8 cellular contexts compared by ENCODE assay signal in genomic region chr2:233075966-233076339, GRCh38. TPM values are rescaled to one million over a fixed set of nuclear protein-coding genes. Genes with fewer than 3 reads are reported as not detected.
DNase-seq lines count a peak whose midpoint lies in the region; ATAC-seq and TF ChIP-seq lines count a peak whose summit lies in the region.

No MANE protein-coding gene starts in this region.

- no peak overlapping the region for H2BK5ac ChIP-seq in mesenchymal stem cell (ENCODE audit: low read depth, low read length, poor library complexity, severe bottlenecking)

- H2BK15ac ChIP-seq in mesenchymal stem cell (ENCODE audit: low read depth, poor library complexity, severe bottlenecking) = no peak overlapping the region

- TF ChIP-seq CTCF in OCI-LY3 (IDR thresholded peaks at IDR 0.05; ENCODE audit: low read depth, low read length) = no peak

- no peak overlapping the region for H3K23ac ChIP-seq in mesenchymal stem cell (ENCODE audit: low read length in 2 of 2)

- H3K36me3 Mint-ChIP-seq in immature natural killer cell = peaks cover 23 to 28% (median 26%) of the 10 kb centered on the region in 3 donors

- no peak overlapping the region for H3K18ac ChIP-seq in mesenchymal stem cell (ENCODE audit: low read depth in 1 of 2, low read length in 2 of 2)

- H3K27ac ChIP-seq in OCI-LY3 (ENCODE audit: low read length) (peak overlapping the region; percentile 98), mesenchymal stem cell (ENCODE audit: low read length, poor library complexity, severe bottlenecking) (no peak overlapping the region), GM23248 (no peak overlapping the region)

- H2BK120ac ChIP-seq in mesenchymal stem cell (ENCODE audit: low read depth, low read length) = no peak overlapping the region

- H3K9ac ChIP-seq in OCI-LY3 (ENCODE audit: low read length) (peak overlapping the region; percentile 71), mesenchymal stem cell (ENCODE audit: low read length) (no peak overlapping the region), GM23248 (no peak overlapping the region)

- no peaks in the 10 kb centered on the region for H3K9me2 ChIP-seq in GM23248 (ENCODE audit: insufficient read depth)

- no peaks in the 10 kb centered on the region for H3K9me3 ChIP-seq in OCI-LY3 (ENCODE audit: insufficient read depth, low read length)
- peaks cover 8% of the 10 kb centered on the region for H3K9me3 ChIP-seq in mesenchymal stem cell (ENCODE audit: control insufficient read depth, low read length)
- no peaks in the 10 kb centered on the region for H3K9me3 ChIP-seq in GM23248 (ENCODE audit: low read depth)

- no peak overlapping the region for H4K91ac ChIP-seq in mesenchymal stem cell (ENCODE audit: low read length)

- peak overlapping the region; percentile 89 for H3K4me2 ChIP-seq in OCI-LY3 (ENCODE audit: low read length)
- H3K4me2 ChIP-seq in mesenchymal stem cell (ENCODE audit: low read length, poor library complexity, severe bottlenecking) = no peak overlapping the region
- no peak overlapping the region for H3K4me2 ChIP-seq in GM23248 (ENCODE audit: unreplicated experiment)

- H3K79me2 ChIP-seq in OCI-LY3 (ENCODE audit: low read length) = peaks cover 95% of the 10 kb centered on the region
- H3K79me2 ChIP-seq in GM23248 (ENCODE audit: insufficient read depth) = no peaks in the 10 kb centered on the region

- H3K9me3 Mint-ChIP-seq in immature natural killer cell = no peaks in the 10 kb centered on the region

- in situ Hi-C loops in GM23248 (cut with MboI) = no loop called here

- H3K14ac ChIP-seq in mesenchymal stem cell (ENCODE audit: low read length in 2 of 2) = no peak overlapping the region

- H3K36me3 ChIP-seq in OCI-LY3 (replicated peaks; ENCODE audit: low read depth, low read length) (peaks cover 46% of the 10 kb centered on the region), mesenchymal stem cell (ENCODE audit: control insufficient read depth in 1 of 2, insufficient read depth in 2 of 2, low read depth in 1 of 2, low read length in 2 of 2) (no peaks in the 10 kb centered on the region), GM23248 (ENCODE audit: low read depth) (no peaks in the 10 kb centered on the region)

- peaks cover 5 to 20% (median 18%) of the 10 kb centered on the region in 3 donors for H3K27me3 Mint-ChIP-seq in immature natural killer cell (ENCODE audit: low read depth in 3 of 3)

- DNase-seq in activated gamma-delta T cell treated with Interleukin-2 at 50 U/mL for 16 hours = peak; percentile 32
- no peak for DNase-seq in activated gamma-delta T cell (lab: John Stamatoyannopoulos, UW)
- peak; percentile 54 to 59 (median 58) for DNase-seq in immature natural killer cell
- no peak for DNase-seq in stimulated activated CD4-positive, alpha-beta T cell treated with anti-CD3 and anti-CD28 coated beads, Interleukin-15, amount 100 ng/mL, for 24 hours
- no peak for DNase-seq in mesenchymal stem cell
- DNase-seq in GM23248 = no peak

- no peak overlapping the region for H3K4me3 Mint-ChIP-seq in immature natural killer cell

- H3K27me3 ChIP-seq in OCI-LY3 (ENCODE audit: low read depth, low read length) = no peaks in the 10 kb centered on the region
- peaks cover 25 to 55% of the 10 kb centered on the region in 2 experiments for H3K27me3 ChIP-seq in mesenchymal stem cell (ENCODE audit: control insufficient read depth in 1 of 2, insufficient read depth in 1 of 2, low read length in 2 of 2)
- H3K27me3 ChIP-seq in GM23248 (replicated peaks; ENCODE audit: insufficient read depth) = peaks cover 48% of the 10 kb centered on the region

- H4K20me1 ChIP-seq in OCI-LY3 (ENCODE audit: insufficient read depth, low read length) (peaks cover 5% of the 10 kb centered on the region; the same call in 1 of the 2 replicates), GM23248 (ENCODE audit: insufficient read depth) (no peaks in the 10 kb centered on the region)

- H3F3A ChIP-seq in GM23248 (ENCODE audit: insufficient read depth) = no peaks in the 10 kb centered on the region

- H3K79me1 ChIP-seq in mesenchymal stem cell (replicated peaks; ENCODE audit: low read length, poor library complexity, severe bottlenecking) = no peaks in the 10 kb centered on the region

- H3K4me1 Mint-ChIP-seq in immature natural killer cell = peaks cover 0 to 47% of the 10 kb centered on the region in 2 donors

- peak overlapping the region; percentile 61 for H3K4me3 ChIP-seq in OCI-LY3 (ENCODE audit: low read length)
- no peak overlapping the region for H3K4me3 ChIP-seq in mesenchymal stem cell (ENCODE audit: insufficient read depth in 1 of 2, low read depth in 1 of 2, low read length in 2 of 2)
- H3K4me3 ChIP-seq in GM23248 = no peak overlapping the region

- H3K4me1 ChIP-seq in OCI-LY3 (ENCODE audit: low read length) (peaks cover 77% of the 10 kb centered on the region), mesenchymal stem cell (ENCODE audit: control insufficient read depth, insufficient read depth, low read depth, low read length) (no peaks in the 10 kb centered on the region), GM23248 (ENCODE audit: insufficient read depth) (no peaks in the 10 kb centered on the region)

- no peak overlapping the region for H3K27ac Mint-ChIP-seq in immature natural killer cell

- H3K4ac ChIP-seq in mesenchymal stem cell (ENCODE audit: low read depth in 1 of 2, low read length in 2 of 2) = no peak overlapping the region

- H4K8ac ChIP-seq in mesenchymal stem cell (ENCODE audit: low read length) = no peak overlapping the region

- H2AK5ac ChIP-seq in mesenchymal stem cell (ENCODE audit: low read length, severe bottlenecking) = no peak overlapping the region

- peak; percentile 56 for ATAC-seq in HG02870 (IDR thresholded peaks at IDR 0.05; ENCODE audit: unreplicated experiment)

- H2AFZ ChIP-seq in OCI-LY3 (ENCODE audit: low read depth, low read length) = no peak overlapping the region
- H2AFZ ChIP-seq in mesenchymal stem cell (ENCODE audit: low read depth, low read length) = no peak overlapping the region
- H2AFZ ChIP-seq in GM23248 = no peak overlapping the region

- no peak overlapping the region for H2BK12ac ChIP-seq in mesenchymal stem cell (ENCODE audit: low read length in 2 of 2)

- WGBS in mesenchymal stem cell = 39% methylated on average over 2 of the region's 2 CpGs
- 53 to 55% methylated on average over 2 of the region's 2 CpGs for WGBS in GM23248 (ENCODE audit: low coverage in 1 of 2, low lambda C conversion rate in 2 of 2, missing lambda C conversion rate in 2 of 2), 2 experiments

RNA-seq across cellular contexts. Expression of gene INPP5D, which starts 15.8 kb away (rescaled TPM):
- polyA plus RNA-seq in immature natural killer cell (100 to 1,000 TPM in 1 of 3 donors, 10 to 100 TPM in 2; 54.8 to 307 (median 73.5) TPM), GM23248 (2016; fragmentation: Nextera tagmentation; extraction: Ambion mirVana) (0.13 and 0.23 TPM in 2 replicates)
- 0.08 TPM for polyA plus RNA-seq in mesenchymal stem cell (2013, experiment 1 of 2)
- polyA plus RNA-seq in mesenchymal stem cell (2013, experiment 2 of 2) = 0.15 TPM
- not detected in 2 replicates for total RNA-seq in GM23248 (2014; rRNA removed; shearing (Covaris generic))

RNA-seq across cellular contexts. Expression of gene NEU2, which starts 43.5 kb away (rescaled TPM):
- polyA plus RNA-seq in immature natural killer cell (not detected), GM23248 (2016; fragmentation: Nextera tagmentation; extraction: Ambion mirVana) (not detected in 2 replicates)
- not detected for polyA plus RNA-seq in mesenchymal stem cell (2013, experiment 1 of 2)
- not detected for polyA plus RNA-seq in mesenchymal stem cell (2013, experiment 2 of 2)
- not detected in 2 replicates for total RNA-seq in GM23248 (2014; rRNA removed; shearing (Covaris generic))

Comparison
In these comparisons a context has a peak if more than half of its experiments do, and no peak if none do; other contexts are left out.
1. DNase-seq: peak in activated gamma-delta T cell treated with Interleukin-2 at 50 U/mL for 16 hours (single experiment) and immature natural killer cell (3 of 3); none in activated gamma-delta T cell (single experiment), stimulated activated CD4-positive, alpha-beta T cell treated with anti-CD3 and anti-CD28 coated beads, Interleukin-15, amount 100 ng/mL, for 24 hours (single experiment), mesenchymal stem cell (single experiment) and GM23248 (single experiment).
2. RNA of gene INPP5D, which starts 15.8 kb away (polyA plus RNA-seq): 54.8 to 307 TPM in immature natural killer cell; 0.13 to 0.23 TPM in GM23248; every median in the first group is over 10 times any median in the second.